ENCODE assay signal across 9 cellular contexts in genomic region chr3:78919021-78919755, GRCh38.
DNase-seq lines count a peak whose midpoint lies in the region; ATAC-seq, FAIRE-seq and TF ChIP-seq lines count a peak whose summit lies in the region.
"Had no signal": no experiment of that assay in that cellular context is flagged by ENCODE, and none has a peak within 500 bp of the region (broad histone marks: within the 10 kb centered on the region; RNA-seq: fewer than 3 reads in every experiment).

No MANE protein-coding gene starts in this region.

- H3K18ac ChIP-seq in mesenchymal stem cell (ENCODE audit: low read depth in 1 of 2, low read length in 2 of 2) = no peak overlapping the region

- no peak overlapping the region for H3K27ac ChIP-seq in mesenchymal stem cell (ENCODE audit: low read length, poor library complexity, severe bottlenecking)
- H3K27ac ChIP-seq in kidney (ENCODE audit: low read depth in 2 of 2, low read length in 2 of 2) = no peak overlapping the region

- no peak overlapping the region for H3K4me2 ChIP-seq in mesenchymal stem cell (ENCODE audit: low read length, poor library complexity, severe bottlenecking)

- WGBS in mesenchymal stem cell = 39% methylated on average over 3 of the region's 5 CpGs

- no peak overlapping the region for H4K91ac ChIP-seq in mesenchymal stem cell (ENCODE audit: low read length)

- H2BK12ac ChIP-seq in mesenchymal stem cell (ENCODE audit: low read length in 2 of 2) = no peak overlapping the region

- no peak for TF ChIP-seq CTCF in kidney (IDR thresholded peaks at IDR 0.05; ENCODE audit: borderline replicate concordance, extremely low read depth, insufficient read depth)

- no peaks in the 10 kb centered on the region for H3K27me3 ChIP-seq in mesenchymal stem cell (ENCODE audit: control insufficient read depth in 1 of 2, insufficient read depth in 1 of 2, low read length in 2 of 2)

- no peak overlapping the region for H2BK15ac ChIP-seq in mesenchymal stem cell (ENCODE audit: low read depth, poor library complexity, severe bottlenecking)

- no peak overlapping the region for H2BK120ac ChIP-seq in mesenchymal stem cell (ENCODE audit: low read depth, low read length)

- no peak overlapping the region for H3K4me3 ChIP-seq in mesenchymal stem cell (ENCODE audit: insufficient read depth in 1 of 2, low read depth in 1 of 2, low read length in 2 of 2)
- no peak overlapping the region for H3K4me3 ChIP-seq in kidney (ENCODE audit: low read length in 2 of 2)

- FAIRE-seq in kidney (lab: Jason Lieb, UNC) = no peak

- H3K23ac ChIP-seq in mesenchymal stem cell (ENCODE audit: low read length in 2 of 2) = no peak overlapping the region

- ATAC-seq in HG02623 (IDR thresholded peaks at IDR 0.05; ENCODE audit: unreplicated experiment) = peak; percentile 74
- ATAC-seq in activated CD4-positive, CD25-positive, alpha-beta regulatory T cell treated with anti-CD3 and anti-CD28 coated beads, Interleukin-2, amount 50 U/mL, for 24 hours = no peak
- ATAC-seq in GM19467 (IDR thresholded peaks at IDR 0.05; ENCODE audit: unreplicated experiment) = no peak

- no peak overlapping the region for H3K14ac ChIP-seq in mesenchymal stem cell (ENCODE audit: low read length in 2 of 2)

- no peak overlapping the region for H2AFZ ChIP-seq in mesenchymal stem cell (ENCODE audit: low read depth, low read length)

- H3K79me1 ChIP-seq in mesenchymal stem cell (replicated peaks; ENCODE audit: low read length, poor library complexity, severe bottlenecking) = peaks cover 4% of the 10 kb centered on the region

- H2AK5ac ChIP-seq in mesenchymal stem cell (ENCODE audit: low read length, severe bottlenecking) = no peak overlapping the region

- intact Hi-C loops in kidney (cut with DNase I) = no loop called here

- H3K9me3 ChIP-seq in mesenchymal stem cell (ENCODE audit: control insufficient read depth, low read length) = no peaks in the 10 kb centered on the region
- no peaks in the 10 kb centered on the region for H3K9me3 ChIP-seq in kidney (ENCODE audit: control insufficient read depth in 1 of 2, low read length in 2 of 2)

- DNase-seq in ELR (ENCODE audit: low read depth) = peak; percentile 78
- peak; percentile 90 for DNase-seq in SW480 (ENCODE audit: low spot score)
- DNase-seq in mesenchymal stem cell = peak; percentile 95
- no peak for DNase-seq in kidney
- no peak for DNase-seq in stimulated activated CD4-positive, alpha-beta T cell treated with anti-CD3 and anti-CD28 coated beads, Interleukin-4, amount 100 ng/mL, for 4 hours
- DNase-seq: activated gamma-delta T cell had no signal

- H2BK5ac ChIP-seq in mesenchymal stem cell (ENCODE audit: low read depth, low read length, poor library complexity, severe bottlenecking) = no peak overlapping the region

- H3K4me1 ChIP-seq in mesenchymal stem cell (ENCODE audit: control insufficient read depth, insufficient read depth, low read depth, low read length) = peaks cover 1% of the 10 kb centered on the region
- no peaks in the 10 kb centered on the region for H3K4me1 ChIP-seq in kidney (ENCODE audit: control insufficient read depth in 1 of 2, insufficient read depth in 1 of 2, low read depth in 1 of 2, low read length in 2 of 2)

- no peak overlapping the region for H4K8ac ChIP-seq in mesenchymal stem cell (ENCODE audit: low read length)

- H3K9ac ChIP-seq in mesenchymal stem cell (ENCODE audit: low read length) (peak overlapping the region; percentile 26), kidney (ENCODE audit: low read length in 2 of 2) (no peak overlapping the region)

- no peak overlapping the region for H3K4ac ChIP-seq in mesenchymal stem cell (ENCODE audit: low read depth in 1 of 2, low read length in 2 of 2)

- H3K36me3 ChIP-seq in mesenchymal stem cell (ENCODE audit: control insufficient read depth in 1 of 2, insufficient read depth in 2 of 2, low read depth in 1 of 2, low read length in 2 of 2) (no peaks in the 10 kb centered on the region), kidney (ENCODE audit: control insufficient read depth in 1 of 2, insufficient read depth in 2 of 2, low read length in 2 of 2) (no peaks in the 10 kb centered on the region)

Comparison
In these comparisons a context has a peak if more than half of its experiments do, and no peak if none do; other contexts are left out.
1. DNase-seq: peak in ELR (single experiment), SW480 (single experiment) and mesenchymal stem cell (single experiment); none in kidney (single experiment) and stimulated activated CD4-positive, alpha-beta T cell treated with anti-CD3 and anti-CD28 coated beads, Interleukin-4, amount 100 ng/mL, for 4 hours (0 of 2).